In the genomic region with DNA sequence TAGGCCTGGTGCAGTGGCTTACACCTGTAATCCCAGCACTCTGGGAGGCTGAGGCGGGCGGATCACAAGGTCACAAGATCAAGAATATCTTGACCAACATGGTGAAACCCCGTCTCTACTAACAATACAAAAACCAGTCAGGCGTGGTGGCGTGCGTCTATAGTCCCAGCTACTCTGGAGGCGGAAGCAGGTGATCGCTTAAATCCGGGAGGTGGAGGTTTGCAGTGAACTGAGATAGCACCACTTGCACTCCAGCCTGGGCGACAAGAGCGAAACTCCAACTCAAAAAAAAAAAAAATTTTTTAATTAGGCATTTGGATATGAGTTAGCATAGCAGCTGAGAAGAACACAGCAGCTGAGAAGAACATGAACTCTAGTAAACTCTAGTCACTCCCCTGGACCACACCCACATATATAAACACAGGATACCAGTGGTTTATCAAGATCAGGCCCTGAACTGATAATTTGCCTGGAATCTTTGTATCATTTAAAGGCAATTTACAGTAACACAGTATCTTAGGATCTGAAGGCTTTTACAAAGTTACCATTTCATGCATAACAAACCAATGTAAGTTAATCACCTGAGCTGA, we compare ENCODE assay signal across 11 cellular contexts. TPM values are rescaled to one million over a fixed set of nuclear protein-coding genes. Genes with fewer than 3 reads are reported as not detected.
A peak's percentile ranks its signal among the peaks of the same experiment; 100 is the strongest.
DNase-seq lines count a peak whose midpoint lies in the region; ATAC-seq and TF ChIP-seq lines count a peak whose summit lies in the region.
"Had no signal": no experiment of that assay in that cellular context is flagged by ENCODE, and none has a peak within 500 bp of the region (broad histone marks: within the 10 kb centered on the region; RNA-seq: fewer than 3 reads in every experiment).

No MANE protein-coding gene starts in this region.

- peaks cover 4% of the 10 kb centered on the region for H3K4me1 ChIP-seq in hepatocyte (ENCODE audit: insufficient read depth)

- H3K36me3 ChIP-seq in hepatocyte (replicated peaks; ENCODE audit: insufficient read depth, low read depth), result no peaks in the 10 kb centered on the region

- peak overlapping the region; percentile 80 for H3K27ac ChIP-seq in hepatocyte

- no peaks in the 10 kb centered on the region for H3K9me2 ChIP-seq in hepatocyte (replicated peaks; ENCODE audit: insufficient read depth)

- H2AFZ ChIP-seq in hepatocyte, result no peak overlapping the region

- 92% methylated on average over 11 of the region's 11 CpGs for WGBS in hepatocyte (ENCODE audit: low lambda C conversion rate, missing lambda C conversion rate)

- TF ChIP-seq CTCF in hepatocyte (IDR thresholded peaks at IDR 0.05; ENCODE audit: poor library complexity), result no peak

- DNase-seq in AG20443 (ENCODE audit: low spot score) (peak; percentile 21), OCI-M1 (lab: John Stamatoyannopoulos, UW) (peak; percentile 54), hepatocyte (ENCODE audit: low spot score) (peak; percentile 57), 8988T (no peak), pons (ENCODE audit: low spot score) (no peak), SKM-1 treated with dmso at 0.1 percent for 144 hours (lab: John Stamatoyannopoulos, UW; ENCODE audit: unreplicated experiment) (no peak)
- no peak for DNase-seq in stimulated activated CD4-positive, alpha-beta T cell treated with anti-CD3 and anti-CD28 coated beads, Interleukin-12 subunit alpha, Interleukin-12 subunit beta, amount 100 ng/mL, for 4 hours
- DNase-seq: aorta, NCI-H1930 had no signal

- peak overlapping the region; percentile 0 for H3K4me2 ChIP-seq in hepatocyte

- peak; percentile 39 for ATAC-seq in GM21528 (IDR thresholded peaks at IDR 0.05; ENCODE audit: low FRiP score, unreplicated experiment)

- no peaks in the 10 kb centered on the region for H3K27me3 ChIP-seq in hepatocyte

- no peak overlapping the region for H3K4me3 ChIP-seq in hepatocyte

- no peaks in the 10 kb centered on the region for H4K20me1 ChIP-seq in hepatocyte (ENCODE audit: insufficient read depth, poor library complexity, severe bottlenecking)

- H3K79me2 ChIP-seq in hepatocyte, result peaks cover under 1% of the 10 kb centered on the region

- H3K9me3 ChIP-seq in hepatocyte (ENCODE audit: low read depth), result no peaks in the 10 kb centered on the region
- H3K9me3 ChIP-seq: Caco-2 had no signal

RNA-seq across cellular contexts. Expression of a gene that starts 4.6 kb away (rescaled TPM):
- total RNA-seq in hepatocyte, result 107 and 109 TPM in 2 replicates
- 50.9 and 54.6 TPM in 2 replicates for polyA plus RNA-seq in hepatocyte

Comparison
In these comparisons a context has a peak if more than half of its experiments do, and no peak if none do; other contexts are left out.
1. DNase-seq: peak in AG20443 (single experiment), OCI-M1 (single experiment) and hepatocyte (single experiment); none in 8988T (single experiment), pons (single experiment), SKM-1 treated with dmso at 0.1 percent for 144 hours (single experiment) and stimulated activated CD4-positive, alpha-beta T cell treated with anti-CD3 and anti-CD28 coated beads, Interleukin-12 subunit alpha, Interleukin-12 subunit beta, amount 100 ng/mL, for 4 hours (single experiment).